Comparison of ENCODE assay signal across 20 cellular contexts in the genomic region with DNA sequence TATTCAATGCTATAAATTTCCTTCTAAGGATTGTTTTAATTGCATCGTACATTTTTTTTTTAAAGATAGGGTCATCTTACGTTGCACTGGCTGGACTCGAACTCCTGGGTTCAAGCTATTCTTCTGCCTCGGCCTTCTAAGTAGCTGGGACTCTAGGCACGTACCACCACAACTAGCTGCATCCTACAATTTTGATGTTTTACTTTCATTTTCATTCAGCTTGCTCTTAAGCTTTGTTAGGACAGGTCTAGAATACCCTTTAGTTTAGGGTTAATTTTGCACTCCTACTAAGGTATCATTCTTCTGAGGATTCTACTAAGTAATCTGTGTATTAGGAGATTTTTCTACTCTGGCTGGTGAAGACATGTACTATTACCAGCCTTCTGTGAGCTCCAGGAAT. TPM values are rescaled to one million over a fixed set of nuclear protein-coding genes. Genes with fewer than 3 reads are reported as not detected.
DNase-seq lines count a peak whose midpoint lies in the region; ATAC-seq and TF ChIP-seq lines count a peak whose summit lies in the region.
"Had no signal": no experiment of that assay in that cellular context is flagged by ENCODE, and none has a peak within 500 bp of the region (broad histone marks: within the 10 kb centered on the region; RNA-seq: fewer than 3 reads in every experiment).

No MANE protein-coding gene starts in this region.

- no peaks in the 10 kb centered on the region for H3F3A ChIP-seq in smooth muscle cell (ENCODE audit: low read depth)

- TF ChIP-seq CTCF in smooth muscle cell (IDR thresholded peaks at IDR 0.05; ENCODE audit: borderline replicate concordance, insufficient read depth, poor library complexity, severe bottlenecking), result no peak

- no peaks in the 10 kb centered on the region for H3K36me3 ChIP-seq in ACC112 (ENCODE audit: insufficient read depth, low read length)
- no peaks in the 10 kb centered on the region for H3K36me3 ChIP-seq in CD4-positive, CD25-positive, alpha-beta regulatory T cell (ENCODE audit: control insufficient read depth, insufficient read depth, low read length)
- H3K36me3 ChIP-seq in smooth muscle cell (ENCODE audit: low read depth), result no peaks in the 10 kb centered on the region
- H3K36me3 ChIP-seq: gastroesophageal sphincter, neural progenitor cell, vagina had no signal

- H3K4me1 Mint-ChIP-seq in CD4-positive, CD25-positive, alpha-beta regulatory T cell, result peaks cover 0 to 7% (median 2%) of the 10 kb centered on the region in 4 donors
- peaks cover 7% of the 10 kb centered on the region for H3K4me1 Mint-ChIP-seq in central memory CD8-positive, alpha-beta T cell
- H3K4me1 Mint-ChIP-seq: neural progenitor cell had no signal

- DNase-seq in CD4-positive, CD25-positive, alpha-beta regulatory T cell, result peak in 1 of 3 donors; percentile 16
- peak; percentile 12 for DNase-seq in OCI-M1 (lab: John Stamatoyannopoulos, UW)
- no peak for DNase-seq in central memory CD8-positive, alpha-beta T cell (ENCODE audit: low spot score in 2 of 2)
- DNase-seq in smooth muscle cell (lab: John Stamatoyannopoulos, UW; ENCODE audit: unreplicated experiment), result no peak
- DNase-seq in stimulated activated CD8-positive, alpha-beta memory T cell treated with anti-CD3 and anti-CD28 coated beads, Interleukin-4, amount 100 ng/mL, for 48 hours, result no peak
- DNase-seq: activated naive CD4-positive, alpha-beta T cell treated with anti-CD3 and anti-CD28 coated beads, Interleukin-2, amount 50 U/mL, for 16 hours; activated T-cell treated with anti-CD3 and anti-CD28 coated beads for 4 hours; body of pancreas; effector memory CD4-positive, alpha-beta T cell; NCI-H2171 treated with DMSO at 0.1 percent for 48 hours; NCI-H526; Right ventricle myocardium superior; stimulated activated CD4-positive, alpha-beta T cell treated with anti-CD3 and anti-CD28 coated beads, Interleukin-15, amount 100 ng/mL, for 24 hours had no signal

- H3K9ac ChIP-seq in smooth muscle cell (ENCODE audit: low read depth), result no peak overlapping the region
- H3K9ac ChIP-seq: neural progenitor cell had no signal

- ATAC-seq in CD4-positive, CD25-positive, alpha-beta regulatory T cell (ENCODE audit: low read depth in 2 of 2), result no peak
- no peak for ATAC-seq in central memory CD8-positive, alpha-beta T cell (replicated peaks; ENCODE audit: extremely low read depth, poor library complexity, severe bottlenecking)
- no peak for ATAC-seq in GM21723 (IDR thresholded peaks at IDR 0.05; ENCODE audit: unreplicated experiment)
- ATAC-seq: body of pancreas, esophagus mucosa, gastroesophageal sphincter, sciatic nerve had no signal

- H3K79me2 ChIP-seq in ACC112 (ENCODE audit: control insufficient read depth, insufficient read depth, low read length, unreplicated experiment) (no peaks in the 10 kb centered on the region), smooth muscle cell (ENCODE audit: low read depth) (no peaks in the 10 kb centered on the region)

- H3K27me3 ChIP-seq in ACC112 (ENCODE audit: insufficient read depth, low read length), result no peaks in the 10 kb centered on the region
- no peaks in the 10 kb centered on the region for H3K27me3 ChIP-seq in CD4-positive, CD25-positive, alpha-beta regulatory T cell (ENCODE audit: control insufficient read depth, insufficient read depth, low read length)
- H3K27me3 ChIP-seq in smooth muscle cell (ENCODE audit: low read depth), result no peaks in the 10 kb centered on the region
- H3K27me3 ChIP-seq: body of pancreas, gastroesophageal sphincter, neural progenitor cell, vagina had no signal

- WGBS in smooth muscle cell (ENCODE audit: low lambda C conversion rate), result 79% methylated on average over 5 of the region's 5 CpGs

- no peak overlapping the region for H3K4me2 ChIP-seq in smooth muscle cell
- H3K4me2 ChIP-seq: neural progenitor cell had no signal

- H2AFZ ChIP-seq in ACC112 (ENCODE audit: low read length, unreplicated experiment) (peak overlapping the region; percentile 15), smooth muscle cell (ENCODE audit: low read depth) (no peak overlapping the region)
- H2AFZ ChIP-seq: neural progenitor cell had no signal

- peaks cover 4% of the 10 kb centered on the region for H3K27me3 Mint-ChIP-seq in CD4-positive, CD25-positive, alpha-beta regulatory T cell
- H3K27me3 Mint-ChIP-seq in central memory CD8-positive, alpha-beta T cell, result no peaks in the 10 kb centered on the region

- H3K36me3 Mint-ChIP-seq in CD4-positive, CD25-positive, alpha-beta regulatory T cell, result no peaks in the 10 kb centered on the region
- H3K36me3 Mint-ChIP-seq in central memory CD8-positive, alpha-beta T cell (ENCODE audit: insufficient read depth), result no peaks in the 10 kb centered on the region
- H3K36me3 Mint-ChIP-seq: neural progenitor cell had no signal

- H3K4me1 ChIP-seq in ACC112 (ENCODE audit: control insufficient read depth, insufficient read depth, low read length, unreplicated experiment), result peaks cover 4% of the 10 kb centered on the region
- H3K4me1 ChIP-seq in CD4-positive, CD25-positive, alpha-beta regulatory T cell (ENCODE audit: control insufficient read depth, insufficient read depth, low read length, poor library complexity, severe bottlenecking), result no peaks in the 10 kb centered on the region
- H3K4me1 ChIP-seq in smooth muscle cell (ENCODE audit: low read depth), result no peaks in the 10 kb centered on the region
- H3K4me1 ChIP-seq: body of pancreas, gastroesophageal sphincter, neural progenitor cell, vagina had no signal

- H3K4me3 Mint-ChIP-seq in CD4-positive, CD25-positive, alpha-beta regulatory T cell, result peak overlapping the region in 2 of 4 donors; percentile 5 to 30
- peak overlapping the region; percentile 60 for H3K4me3 Mint-ChIP-seq in central memory CD8-positive, alpha-beta T cell
- H3K4me3 Mint-ChIP-seq: neural progenitor cell had no signal

- peak overlapping the region in 2 of 3 donors; percentile 19 to 35 for H3K27ac Mint-ChIP-seq in CD4-positive, CD25-positive, alpha-beta regulatory T cell
- H3K27ac Mint-ChIP-seq in central memory CD8-positive, alpha-beta T cell (ENCODE audit: low read depth), result peak overlapping the region; percentile 85
- H3K27ac Mint-ChIP-seq: neural progenitor cell had no signal

- H3K4me3 ChIP-seq in ACC112 (ENCODE audit: low read depth, low read length) (peak overlapping the region; percentile 49; the same call in 1 of the 2 replicates), smooth muscle cell (no peak overlapping the region)
- H3K4me3 ChIP-seq in CD4-positive, CD25-positive, alpha-beta regulatory T cell (ENCODE audit: low read depth, low read length), result no peak overlapping the region
- H3K4me3 ChIP-seq: body of pancreas, gastroesophageal sphincter, neural progenitor cell, vagina had no signal

- no peaks in the 10 kb centered on the region for H4K20me1 ChIP-seq in smooth muscle cell (ENCODE audit: low read depth)

- no peak overlapping the region; the same call in 1 of the 2 replicates for H3K27ac ChIP-seq in ACC112 (ENCODE audit: low read depth, low read length)
- H3K27ac ChIP-seq in CD4-positive, CD25-positive, alpha-beta regulatory T cell (ENCODE audit: insufficient read depth, low read length, poor library complexity, severe bottlenecking), result no peak overlapping the region
- H3K27ac ChIP-seq in smooth muscle cell (ENCODE audit: low read depth), result no peak overlapping the region
- H3K27ac ChIP-seq: body of pancreas, gastroesophageal sphincter, neural progenitor cell, vagina had no signal

- no peaks in the 10 kb centered on the region for H3K9me3 ChIP-seq in CD4-positive, CD25-positive, alpha-beta regulatory T cell (ENCODE audit: control insufficient read depth in 2 of 2, low read length in 2 of 2)
- no peaks in the 10 kb centered on the region for H3K9me3 ChIP-seq in smooth muscle cell (replicated peaks; ENCODE audit: low read depth)
- H3K9me3 ChIP-seq: body of pancreas, gastroesophageal sphincter, vagina had no signal

- no peaks in the 10 kb centered on the region for H3K9me3 Mint-ChIP-seq in CD4-positive, CD25-positive, alpha-beta regulatory T cell
- H3K9me3 Mint-ChIP-seq in central memory CD8-positive, alpha-beta T cell, result no peaks in the 10 kb centered on the region

RNA-seq across cellular contexts. Expression of gene C1GALT1C1, which starts 50.2 kb away (rescaled TPM):
- total RNA-seq in CD4-positive, CD25-positive, alpha-beta regulatory T cell, result 6.1 TPM
- polyA plus RNA-seq in CD4-positive, CD25-positive, alpha-beta regulatory T cell, result 10 to 100 TPM; 27.9 to 44.2 (median 37.5) TPM
- total RNA-seq in smooth muscle cell, result 27.0 and 32.6 TPM in 2 replicates
- polyA plus RNA-seq in smooth muscle cell, result 13.2 and 17.9 TPM in 2 replicates
